ENCODE assay signal across 11 cellular contexts in the genomic region with DNA sequence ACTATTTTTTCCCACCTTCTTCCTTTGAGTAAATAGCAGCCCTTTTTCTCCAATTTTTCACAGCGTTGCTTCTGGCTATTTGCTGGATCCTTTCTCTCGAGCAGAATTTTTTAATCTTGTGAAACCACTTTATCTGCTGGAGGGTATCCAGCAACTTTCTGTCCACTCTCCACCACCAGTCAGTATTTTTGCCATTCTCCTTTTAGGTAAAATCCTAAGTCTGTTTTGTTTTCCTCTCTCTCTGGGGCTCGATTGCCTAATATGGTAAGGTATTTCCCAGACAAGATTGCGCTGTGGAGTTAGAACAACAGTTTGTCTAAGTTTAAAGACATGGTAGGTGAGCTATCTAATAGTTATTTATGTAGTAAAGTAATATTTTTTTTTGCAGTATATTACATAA.
DNase-seq lines count a peak whose midpoint lies in the region; ATAC-seq and TF ChIP-seq lines count a peak whose summit lies in the region.
"Had no signal": no experiment of that assay in that cellular context is flagged by ENCODE, and none has a peak within 500 bp of the region (broad histone marks: within the 10 kb centered on the region; RNA-seq: fewer than 3 reads in every experiment).

No MANE protein-coding gene starts in this region.

- peak overlapping the region; percentile 61 for H3K27ac ChIP-seq in hepatocyte

- BruUV-seq in MCF 10A (replicated peaks; lab: Mats Ljungman, UMichigan) = no TSS peak

- H3K36me3 Mint-ChIP-seq in MCF 10A (ENCODE audit: insufficient read depth, unreplicated experiment) = peaks cover 21% of the 10 kb centered on the region

- H3K4me1 Mint-ChIP-seq in MCF 10A (ENCODE audit: insufficient read depth, unreplicated experiment) = peaks cover 10% of the 10 kb centered on the region
- H3K4me1 Mint-ChIP-seq: T-helper 17 cell had no signal

- no peaks in the 10 kb centered on the region for H4K20me1 ChIP-seq in hepatocyte (ENCODE audit: insufficient read depth, poor library complexity, severe bottlenecking)

- DNase-seq in EH (ENCODE audit: low read depth) (peak; percentile 94), MCF 10A (ENCODE audit: unreplicated experiment) (peak; percentile 59), hepatocyte (ENCODE audit: low spot score) (peak; percentile 21), pulmonary artery endothelial cell (ENCODE audit: low read depth, low spot score) (peak; percentile 5), NCI-H1105 treated with DMSO at 0.1 percent for 48 hours (lab: John Stamatoyannopoulos, UW) (no peak), NCI-H2029 treated with DMSO at 0.1 percent for 48 hours (lab: John Stamatoyannopoulos, UW) (no peak)
- no peak for DNase-seq in stimulated activated naive CD8-positive, alpha-beta T cell treated with anti-CD3 and anti-CD28 coated beads, Interleukin-15, Interleukin-2, amounts not matched to agents 100 U/mL and 50 U/mL, for 24 hours
- DNase-seq: activated gamma-delta T cell treated with Interleukin-2 at 50 U/mL for 16 hours, NCI-H1436 treated with DMSO at 0.1 percent for 48 hours, T-helper 17 cell had no signal

- H3K79me2 ChIP-seq in hepatocyte = no peaks in the 10 kb centered on the region

- ATAC-seq in GM19395 (IDR thresholded peaks at IDR 0.05; ENCODE audit: unreplicated experiment) = no peak
- ATAC-seq in stimulated activated naive CD8-positive, alpha-beta T cell treated with anti-CD3 and anti-CD28 coated beads, Interleukin-15, Interleukin-2, amounts not matched to agents 100 U/mL and 50 U/mL, for 24 hours = no peak
- ATAC-seq: T-helper 17 cell had no signal

- H3K27me3 Mint-ChIP-seq in MCF 10A (ENCODE audit: insufficient read depth, unreplicated experiment) = no peaks in the 10 kb centered on the region
- H3K27me3 Mint-ChIP-seq: T-helper 17 cell had no signal

- no peaks in the 10 kb centered on the region for H3K9me3 ChIP-seq in hepatocyte (ENCODE audit: low read depth)

- intact Hi-C loops in MCF 10A (cut with micrococcal nuclease) = no loop called here

- no peaks in the 10 kb centered on the region for H3K36me3 ChIP-seq in hepatocyte (replicated peaks; ENCODE audit: insufficient read depth, low read depth)

- no peak overlapping the region for H3K4me3 ChIP-seq in hepatocyte

- H3K4me1 ChIP-seq in hepatocyte (ENCODE audit: insufficient read depth) = no peaks in the 10 kb centered on the region

- no peaks in the 10 kb centered on the region for H3K9me2 ChIP-seq in hepatocyte (replicated peaks; ENCODE audit: insufficient read depth)

- H3K27me3 ChIP-seq in hepatocyte = no peaks in the 10 kb centered on the region

- H2AFZ ChIP-seq in hepatocyte = no peak overlapping the region

- H3K27ac Mint-ChIP-seq in MCF 10A (ENCODE audit: low read depth, unreplicated experiment) = peak overlapping the region; percentile 32
- H3K27ac Mint-ChIP-seq: T-helper 17 cell had no signal

- WGBS in hepatocyte (ENCODE audit: low lambda C conversion rate, missing lambda C conversion rate) = 29% methylated on average over 4 of the region's 4 CpGs

- POLR2A ChIA-PET in MCF 10A (lab: Yijun Ruan, JAX) = interaction anchor here (0.6 to 0.8 kb wide), 2 partner anchors 15 to 84 kb away, joined by 3 to 4 read pairs; no protein-coding TSS in a partner anchor

- peak overlapping the region; percentile 44 for H3K4me2 ChIP-seq in hepatocyte

- H3K4me3 Mint-ChIP-seq in MCF 10A (ENCODE audit: unreplicated experiment) = no peak overlapping the region
- H3K4me3 Mint-ChIP-seq: T-helper 17 cell had no signal

- CTCF ChIA-PET in MCF 10A (lab: Yijun Ruan, JAX) = interaction anchor here (0.7 to 9.3 kb wide), 7 partner anchors 29 to 459 kb away, joined by 3 to 116 read pairs (median 4); no protein-coding TSS in a partner anchor

- H3K9me3 Mint-ChIP-seq in MCF 10A (ENCODE audit: unreplicated experiment) = no peaks in the 10 kb centered on the region

- TF ChIP-seq CTCF in MCF 10A (IDR thresholded peaks at IDR 0.05; ENCODE audit: unreplicated experiment) (no peak), hepatocyte (IDR thresholded peaks at IDR 0.05; ENCODE audit: poor library complexity) (no peak)

Comparison
In these comparisons a context has a peak if more than half of its experiments do, and no peak if none do; other contexts are left out.
1. DNase-seq: peak in EH (single experiment), MCF 10A (single experiment), hepatocyte (single experiment) and pulmonary artery endothelial cell (single experiment); none in NCI-H1105 treated with DMSO at 0.1 percent for 48 hours (single experiment), NCI-H2029 treated with DMSO at 0.1 percent for 48 hours (single experiment) and stimulated activated naive CD8-positive, alpha-beta T cell treated with anti-CD3 and anti-CD28 coated beads, Interleukin-15, Interleukin-2, amounts not matched to agents 100 U/mL and 50 U/mL, for 24 hours (single experiment).